12 cellular contexts compared by ENCODE assay signal in genomic region chr6:14744212-14744556, GRCh38.
DNase-seq lines count a peak whose midpoint lies in the region; ATAC-seq and TF ChIP-seq lines count a peak whose summit lies in the region.
"Had no signal": no experiment of that assay in that cellular context is flagged by ENCODE, and none has a peak within 500 bp of the region (broad histone marks: within the 10 kb centered on the region; RNA-seq: fewer than 3 reads in every experiment).

No MANE protein-coding gene starts in this region.

- DNase-seq in AG04450 (ENCODE audit: low read depth, low spot score) (no peak), NCI-H345 treated with DMSO at 0.1 percent for 48 hours (lab: John Stamatoyannopoulos, UW; ENCODE audit: unreplicated experiment) (no peak), iPS-NIHi11 (ENCODE audit: low spot score) (no peak), caudate nucleus (lab: John Stamatoyannopoulos, UW) (no peak)
- no peak for DNase-seq in activated naive CD8-positive, alpha-beta T cell treated with anti-CD3 and anti-CD28 coated beads, Interleukin-2, amount 10 ng/mL, durations not matched to agents 7 days and 5 days
- DNase-seq: H7, RPMI8226 had no signal

- peak overlapping the region; percentile 60 for H3K27ac Mint-ChIP-seq in activated naive CD8-positive, alpha-beta T cell treated with anti-CD3 and anti-CD28 coated beads, Interleukin-2, amount 10 ng/mL, durations not matched to agents 7 days and 5 days
- H3K27ac Mint-ChIP-seq: memory B cell had no signal

- peaks cover 19% of the 10 kb centered on the region for H3K4me1 Mint-ChIP-seq in activated naive CD8-positive, alpha-beta T cell treated with anti-CD3 and anti-CD28 coated beads, Interleukin-2, amount 10 ng/mL, durations not matched to agents 7 days and 5 days

- H3K4me3 Mint-ChIP-seq in activated naive CD8-positive, alpha-beta T cell treated with anti-CD3 and anti-CD28 coated beads, Interleukin-2, amount 10 ng/mL, durations not matched to agents 7 days and 5 days: peak overlapping the region; percentile 4
- H3K4me3 Mint-ChIP-seq: memory B cell had no signal

- TF ChIP-seq CTCF in AG04450 (IDR thresholded peaks at IDR 0.05; ENCODE audit: low read depth, low read length) (no peak), HEK293 (tag by site-specific recombination; IDR thresholded peaks at IDR 0.05) (no peak), neutrophil (IDR thresholded peaks at IDR 0.05) (no peak)

- no peaks in the 10 kb centered on the region for H3K9me3 ChIP-seq in AG04450 (ENCODE audit: control insufficient read depth, insufficient read depth, low read length)
- no peaks in the 10 kb centered on the region for H3K9me3 ChIP-seq in HEK293 (ENCODE audit: control insufficient read depth, insufficient read depth, low read depth, low read length)
- no peaks in the 10 kb centered on the region for H3K9me3 ChIP-seq in neutrophil

- peak overlapping the region; percentile 95 for H3K27ac ChIP-seq in AG04450 (ENCODE audit: low read depth, low read length)
- H3K27ac ChIP-seq in HEK293 (ENCODE audit: extremely low read depth, low read depth, low read length): no peak overlapping the region
- H3K27ac ChIP-seq in neutrophil: peak overlapping the region; percentile 97
- no peak overlapping the region for H3K27ac ChIP-seq in caudate nucleus (ENCODE audit: low read depth, low read length)

- H3K4me1 ChIP-seq in HEK293 (ENCODE audit: control insufficient read depth, insufficient read depth, low read length): no peaks in the 10 kb centered on the region
- peaks cover 25 to 30% of the 10 kb centered on the region in 2 experiments for H3K4me1 ChIP-seq in neutrophil (ENCODE audit: control insufficient read depth in 1 of 2, insufficient read depth in 1 of 2, low read depth in 1 of 2, low read length in 1 of 2)

- H3K27me3 ChIP-seq in AG04450 (ENCODE audit: control insufficient read depth, insufficient read depth, low read length) (no peaks in the 10 kb centered on the region), neutrophil (no peaks in the 10 kb centered on the region)
- H3K27me3 ChIP-seq: BLaER1 treated with 17β-estradiol and CSF1 and Interleukin-3, amounts not matched to agents 10 nM and 100 nM had no signal

- H3K27me3 Mint-ChIP-seq in activated naive CD8-positive, alpha-beta T cell treated with anti-CD3 and anti-CD28 coated beads, Interleukin-2, amount 10 ng/mL, durations not matched to agents 7 days and 5 days: peaks cover 2% of the 10 kb centered on the region

- H3K36me3 Mint-ChIP-seq in activated naive CD8-positive, alpha-beta T cell treated with anti-CD3 and anti-CD28 coated beads, Interleukin-2, amount 10 ng/mL, durations not matched to agents 7 days and 5 days: peaks cover 15% of the 10 kb centered on the region

- no peak for ATAC-seq in activated naive CD8-positive, alpha-beta T cell treated with anti-CD3 and anti-CD28 coated beads, Interleukin-2, amount 10 ng/mL, durations not matched to agents 7 days and 5 days (ENCODE audit: low read depth)

- CTCF ChIA-PET in AG04450 (lab: Charles Lee): no interaction called here
- CTCF ChIA-PET in HEK293 (lab: Yijun Ruan, JAX): interaction anchor here (0.6 to 1.1 kb wide), 3 partner anchors 9 to 878 kb away, joined by 3 to 4 read pairs (median 4); no protein-coding TSS in a partner anchor

- no peaks in the 10 kb centered on the region for H3K36me3 ChIP-seq in HEK293 (ENCODE audit: control insufficient read depth in 2 of 2, insufficient read depth in 1 of 2, low read length in 2 of 2)
- H3K36me3 ChIP-seq in neutrophil: no peaks in the 10 kb centered on the region
- H3K36me3 ChIP-seq: BLaER1 treated with 17β-estradiol and CSF1 and Interleukin-3, amounts not matched to agents 10 nM and 100 nM had no signal

- H3K4me3 ChIP-seq in AG04450 (ENCODE audit: low read depth, low read length) (no peak overlapping the region), HEK293 (ENCODE audit: low read depth, low read length) (no peak overlapping the region), neutrophil (ENCODE audit: low read depth in 1 of 2, low read length in 1 of 2) (no peak overlapping the region)
- H3K4me3 ChIP-seq: BLaER1 treated with 17β-estradiol and CSF1 and Interleukin-3, amounts not matched to agents 10 nM and 100 nM; GM12878 had no signal

- POLR2A ChIA-PET in AG04450 (lab: Yijun Ruan, JAX): interaction anchor here (1.1 kb wide), 1 partner anchor 26 kb away, joined by 4 read pairs; no protein-coding TSS in a partner anchor
- POLR2A ChIA-PET in HEK293 (lab: Yijun Ruan, JAX): no interaction called here
- POLR2A ChIA-PET in activated naive CD8-positive, alpha-beta T cell treated with anti-CD3 and anti-CD28 coated beads, Interleukin-2, amount 10 ng/mL, durations not matched to agents 7 days and 5 days (lab: Charles Lee): no interaction called here

- H3K9me3 Mint-ChIP-seq in activated naive CD8-positive, alpha-beta T cell treated with anti-CD3 and anti-CD28 coated beads, Interleukin-2, amount 10 ng/mL, durations not matched to agents 7 days and 5 days: peaks cover 3% of the 10 kb centered on the region

TF ChIP-seq in HEK293, 187 proteins besides CTCF, POLR2A, EP300 and RAD21:
- TF ChIP-seq ZNF629 (tag by site-specific recombination; IDR thresholded peaks at IDR 0.05): 0 out of 2 replicates have a peak, but pooled peaks have one; percentile 4
- no peak for TF ChIP-seq ZNF391 (tag by site-specific recombination; IDR thresholded peaks at IDR 0.05; ENCODE audit: borderline replicate concordance, low read depth)
- TF ChIP-seq ZFHX2 (tag by site-specific recombination; conservative IDR thresholded peaks at IDR 0.05): 0 out of 2 replicates have a peak, but pooled peaks have one; percentile 31

Comparison
In these comparisons a context has a peak if more than half of its experiments do, and no peak if none do; other contexts are left out.
1. H3K27ac ChIP-seq: peak in AG04450 (single experiment) and neutrophil (single experiment); none in HEK293 (single experiment) and caudate nucleus (single experiment).